Comparison of ENCODE assay signal across 25 cellular contexts in genomic region chr6:10312445-10312844, GRCh38.
"Had no signal": no experiment of that assay in that cellular context is flagged by ENCODE, and none has a peak within 500 bp of the region (broad histone marks: within the 10 kb centered on the region; RNA-seq: fewer than 3 reads in every experiment).

No MANE protein-coding gene starts in this region.

- H3K27me3 ChIP-seq: body of pancreas, esophagus muscularis mucosa, gastroesophageal sphincter, sigmoid colon had no signal

- H3K27ac Mint-ChIP-seq: activated CD4-positive, alpha-beta memory T cell treated with anti-CD3 and anti-CD28 coated beads, Interleukin-2, amount 10 ng/mL, durations not matched to agents 7 days and 5 days; activated CD8-positive, alpha-beta memory T cell treated with anti-CD3 and anti-CD28 coated beads, Interleukin-2, amount 10 ng/mL, durations not matched to agents 7 days and 5 days; activated naive CD8-positive, alpha-beta T cell treated with anti-CD3 and anti-CD28 coated beads for 36 hours; activated T-helper 17 cell treated with anti-CD3 and anti-CD28 coated beads, Interleukin-2, amount 50 U/mL, for 72 hours; mesothelial cell of epicardium; natural killer cell treated with Interleukin-12 subunit alpha and Interleukin-12 subunit beta and Interleukin-15 and Interleukin-18, amount 100 ng/mL, for 72 hours; stimulated activated naive B cell treated with anti-CD40 and anti-IgM and Interleukin-4, amounts not matched to agents 10 μg/mL and 1 μg/mL and 100 μg/mL, for 72 hours had no signal

- H3K27me3 Mint-ChIP-seq: activated CD4-positive, alpha-beta memory T cell treated with anti-CD3 and anti-CD28 coated beads, Interleukin-2, amount 10 ng/mL, durations not matched to agents 7 days and 5 days; activated CD8-positive, alpha-beta memory T cell treated with anti-CD3 and anti-CD28 coated beads, Interleukin-2, amount 10 ng/mL, durations not matched to agents 7 days and 5 days; activated T-helper 17 cell treated with anti-CD3 and anti-CD28 coated beads, Interleukin-2, amount 50 U/mL, for 72 hours; natural killer cell treated with Interleukin-12 subunit alpha and Interleukin-12 subunit beta and Interleukin-15 and Interleukin-18, amount 100 ng/mL, for 72 hours; stimulated activated naive B cell treated with anti-CD40 and anti-IgM and Interleukin-4, amounts not matched to agents 10 μg/mL and 1 μg/mL and 100 μg/mL, for 72 hours had no signal

- H3K9me3 Mint-ChIP-seq: activated CD4-positive, alpha-beta memory T cell treated with anti-CD3 and anti-CD28 coated beads, Interleukin-2, amount 10 ng/mL, durations not matched to agents 7 days and 5 days; activated naive CD8-positive, alpha-beta T cell treated with anti-CD3 and anti-CD28 coated beads for 36 hours; activated T-helper 17 cell treated with anti-CD3 and anti-CD28 coated beads, Interleukin-2, amount 50 U/mL, for 72 hours; mesothelial cell of epicardium; stimulated activated naive B cell treated with anti-CD40 and anti-IgM and Interleukin-4, amounts not matched to agents 10 μg/mL and 1 μg/mL and 100 μg/mL, for 72 hours had no signal

- DNase-seq: activated CD4-positive, alpha-beta memory T cell treated with anti-CD3 and anti-CD28 coated beads, Interleukin-2, amount 10 ng/mL, durations not matched to agents 7 days and 5 days; activated CD4-positive, alpha-beta T cell treated with anti-CD3 and anti-CD28 coated beads for 48 hours; activated CD4-positive, CD25-positive, alpha-beta regulatory T cell; activated CD8-positive, alpha-beta memory T cell treated with anti-CD3 and anti-CD28 coated beads, Interleukin-2, amount 10 ng/mL, durations not matched to agents 7 days and 5 days; activated naive CD4-positive, alpha-beta T cell; activated naive CD8-positive, alpha-beta T cell treated with anti-CD3 and anti-CD28 coated beads for 36 hours; amniotic stem cell; body of pancreas; dermis blood vessel endothelial cell; effector memory CD4-positive, alpha-beta T cell; nucleus accumbens; sigmoid colon; spleen; stimulated activated CD4-positive, alpha-beta T cell treated with anti-CD3 and anti-CD28 coated beads, Interleukin-4, amount 100 ng/mL, for 4 hours; stimulated activated naive B cell treated with anti-CD40 and anti-IgM and Interleukin-4, amounts not matched to agents 10 μg/mL and 1 μg/mL and 100 μg/mL, for 72 hours; upper lobe of right lung had no signal

- H3K36me3 Mint-ChIP-seq: activated CD8-positive, alpha-beta memory T cell treated with anti-CD3 and anti-CD28 coated beads, Interleukin-2, amount 10 ng/mL, durations not matched to agents 7 days and 5 days; activated naive CD8-positive, alpha-beta T cell treated with anti-CD3 and anti-CD28 coated beads for 36 hours; mesothelial cell of epicardium; natural killer cell treated with Interleukin-12 subunit alpha and Interleukin-12 subunit beta and Interleukin-15 and Interleukin-18, amount 100 ng/mL, for 72 hours; stimulated activated naive B cell treated with anti-CD40 and anti-IgM and Interleukin-4, amounts not matched to agents 10 μg/mL and 1 μg/mL and 100 μg/mL, for 72 hours had no signal

- H3K9me3 ChIP-seq: body of pancreas, esophagus muscularis mucosa, gastroesophageal sphincter, sigmoid colon, spleen, thoracic aorta, upper lobe of right lung had no signal

- H3K4me3 Mint-ChIP-seq: activated CD4-positive, alpha-beta memory T cell treated with anti-CD3 and anti-CD28 coated beads, Interleukin-2, amount 10 ng/mL, durations not matched to agents 7 days and 5 days; activated CD8-positive, alpha-beta memory T cell treated with anti-CD3 and anti-CD28 coated beads, Interleukin-2, amount 10 ng/mL, durations not matched to agents 7 days and 5 days; activated naive CD8-positive, alpha-beta T cell treated with anti-CD3 and anti-CD28 coated beads for 36 hours; activated T-helper 17 cell treated with anti-CD3 and anti-CD28 coated beads, Interleukin-2, amount 50 U/mL, for 72 hours; mesothelial cell of epicardium; natural killer cell treated with Interleukin-12 subunit alpha and Interleukin-12 subunit beta and Interleukin-15 and Interleukin-18, amount 100 ng/mL, for 72 hours; stimulated activated naive B cell treated with anti-CD40 and anti-IgM and Interleukin-4, amounts not matched to agents 10 μg/mL and 1 μg/mL and 100 μg/mL, for 72 hours had no signal

- FAIRE-seq: endothelial cell of umbilical vein, keratinocyte had no signal

- H3K36me3 ChIP-seq: esophagus muscularis mucosa, gastroesophageal sphincter, sigmoid colon, spleen, thoracic aorta, upper lobe of right lung had no signal

- H3K4me3 ChIP-seq: body of pancreas, esophagus muscularis mucosa, gastroesophageal sphincter, lung, sigmoid colon, spleen, thoracic aorta, upper lobe of right lung had no signal

- H3K4me1 ChIP-seq: body of pancreas, spleen, upper lobe of right lung had no signal

- H3K27ac ChIP-seq: body of pancreas, esophagus muscularis mucosa, gastroesophageal sphincter, sigmoid colon, spleen, thoracic aorta, upper lobe of right lung had no signal

- H3K4me1 Mint-ChIP-seq: activated CD4-positive, alpha-beta memory T cell treated with anti-CD3 and anti-CD28 coated beads, Interleukin-2, amount 10 ng/mL, durations not matched to agents 7 days and 5 days; activated CD8-positive, alpha-beta memory T cell treated with anti-CD3 and anti-CD28 coated beads, Interleukin-2, amount 10 ng/mL, durations not matched to agents 7 days and 5 days; activated naive CD8-positive, alpha-beta T cell treated with anti-CD3 and anti-CD28 coated beads for 36 hours; activated T-helper 17 cell treated with anti-CD3 and anti-CD28 coated beads, Interleukin-2, amount 50 U/mL, for 72 hours; stimulated activated naive B cell treated with anti-CD40 and anti-IgM and Interleukin-4, amounts not matched to agents 10 μg/mL and 1 μg/mL and 100 μg/mL, for 72 hours had no signal
